ENCODE assay signal across 17 cellular contexts in genomic region chr4:112645541-112646329, GRCh38.
"Had no signal": no experiment of that assay in that cellular context is flagged by ENCODE, and none has a peak within 500 bp of the region (broad histone marks: within the 10 kb centered on the region; RNA-seq: fewer than 3 reads in every experiment).

No MANE protein-coding gene starts in this region.

- H3K4me3 ChIP-seq: dorsolateral prefrontal cortex, esophagus muscularis mucosa, right atrium auricular region, thyroid gland had no signal

- DNase-seq: activated CD4-positive, alpha-beta T cell treated with anti-CD3 and anti-CD28 coated beads, Interleukin-2, amount 10 ng/mL, durations not matched to agents 7 days and 5 days; activated gamma-delta T cell treated with Interleukin-2 at 50 U/mL for 16 hours; activated T-cell treated with anti-CD3 and anti-CD28 coated beads, Interleukin-2, amount 50 U/mL, for 1 hour; amniotic stem cell; dorsolateral prefrontal cortex; kidney glomerular epithelial cell; mesenchymal stem cell; natural killer cell; occipital lobe; stimulated activated CD4-positive, alpha-beta T cell treated with anti-CD3 and anti-CD28 coated beads, Interleukin-2, amount 100 ng/mL, for 48 hours; stimulated activated naive B cell treated with anti-CD40 and anti-IgM and Interleukin-4, amounts not matched to agents 10 μg/mL and 1 μg/mL and 100 μg/mL, for 72 hours; thyroid gland had no signal

- H3K27ac Mint-ChIP-seq: activated CD4-positive, alpha-beta T cell treated with anti-CD3 and anti-CD28 coated beads, Interleukin-2, amount 10 ng/mL, durations not matched to agents 7 days and 5 days; activated naive CD8-positive, alpha-beta T cell; progenitor cell of endocrine pancreas; stimulated activated naive B cell treated with anti-CD40 and anti-IgM and Interleukin-4, amounts not matched to agents 10 μg/mL and 1 μg/mL and 100 μg/mL, for 72 hours; T-helper 2 cell treated with Interferon-gamma antibody and Interleukin-4, amounts not matched to agents 5 μg/mL and 100 μg/mL, for 36 hours had no signal

- H3K9me3 ChIP-seq: esophagus muscularis mucosa, right atrium auricular region, thyroid gland had no signal

- H3K4me3 Mint-ChIP-seq: activated CD4-positive, alpha-beta T cell treated with anti-CD3 and anti-CD28 coated beads, Interleukin-2, amount 10 ng/mL, durations not matched to agents 7 days and 5 days; activated naive CD8-positive, alpha-beta T cell; natural killer cell; stimulated activated naive B cell treated with anti-CD40 and anti-IgM and Interleukin-4, amounts not matched to agents 10 μg/mL and 1 μg/mL and 100 μg/mL, for 72 hours; T-helper 2 cell treated with Interferon-gamma antibody and Interleukin-4, amounts not matched to agents 5 μg/mL and 100 μg/mL, for 36 hours had no signal

- H3K27ac ChIP-seq: dorsolateral prefrontal cortex, esophagus muscularis mucosa, right atrium auricular region, thyroid gland had no signal

- H3K27me3 Mint-ChIP-seq: activated CD4-positive, alpha-beta T cell treated with anti-CD3 and anti-CD28 coated beads, Interleukin-2, amount 10 ng/mL, durations not matched to agents 7 days and 5 days; activated naive CD8-positive, alpha-beta T cell; progenitor cell of endocrine pancreas; stimulated activated naive B cell treated with anti-CD40 and anti-IgM and Interleukin-4, amounts not matched to agents 10 μg/mL and 1 μg/mL and 100 μg/mL, for 72 hours had no signal

- H3K9me3 Mint-ChIP-seq: activated CD4-positive, alpha-beta T cell treated with anti-CD3 and anti-CD28 coated beads, Interleukin-2, amount 10 ng/mL, durations not matched to agents 7 days and 5 days; natural killer cell; stimulated activated naive B cell treated with anti-CD40 and anti-IgM and Interleukin-4, amounts not matched to agents 10 μg/mL and 1 μg/mL and 100 μg/mL, for 72 hours; T-helper 2 cell treated with Interferon-gamma antibody and Interleukin-4, amounts not matched to agents 5 μg/mL and 100 μg/mL, for 36 hours had no signal

- H3K4me1 ChIP-seq: thyroid gland had no signal

- H3K27me3 ChIP-seq: dorsolateral prefrontal cortex, esophagus muscularis mucosa, right atrium auricular region, thyroid gland had no signal
